11 cellular contexts compared by ENCODE assay signal in genomic region chr15:92889390-92890113, GRCh38. TPM values are rescaled to one million over a fixed set of nuclear protein-coding genes. Genes with fewer than 3 reads are reported as not detected.
DNase-seq lines count a peak whose midpoint lies in the region; ATAC-seq and TF ChIP-seq lines count a peak whose summit lies in the region.
"Had no signal": no experiment of that assay in that cellular context is flagged by ENCODE, and none has a peak within 500 bp of the region (broad histone marks: within the 10 kb centered on the region; RNA-seq: fewer than 3 reads in every experiment).

No MANE protein-coding gene starts in this region.

- no peaks in the 10 kb centered on the region for H3K9me3 ChIP-seq in CD8-positive, alpha-beta memory T cell (ENCODE audit: low read length)
- H3K9me3 ChIP-seq in MM.1S (replicated peaks; ENCODE audit: insufficient read depth, low read length) (no peaks in the 10 kb centered on the region), breast epithelium (no peaks in the 10 kb centered on the region), neutrophil (no peaks in the 10 kb centered on the region)

- no peaks in the 10 kb centered on the region for H3K27me3 ChIP-seq in CD8-positive, alpha-beta memory T cell (ENCODE audit: insufficient read depth, low read length, poor library complexity, severe bottlenecking)
- H3K27me3 ChIP-seq in MM.1S (replicated peaks; ENCODE audit: insufficient read depth, low read length) (no peaks in the 10 kb centered on the region), breast epithelium (no peaks in the 10 kb centered on the region), neutrophil (no peaks in the 10 kb centered on the region)

- TF ChIP-seq POLR2A in breast epithelium (IDR thresholded peaks at IDR 0.05) = no peak

- H3K27ac Mint-ChIP-seq in CD8-positive, alpha-beta memory T cell = peak overlapping the region; percentile 56 to 87 (median 82)

- H3K9me2 ChIP-seq in MM.1S (replicated peaks; ENCODE audit: insufficient read depth, low read length) = no peaks in the 10 kb centered on the region

- no peak overlapping the region for H3K9ac ChIP-seq in MM.1S (ENCODE audit: low read length)

- intact Hi-C loops in breast epithelium (cut with DNase I; ENCODE audit: low total_unique reads) = no loop called here

- peaks cover 76 to 97% (median 93%) of the 10 kb centered on the region in 3 donors for H3K4me1 Mint-ChIP-seq in CD8-positive, alpha-beta memory T cell

- peaks cover 51% of the 10 kb centered on the region for H3K36me3 ChIP-seq in CD8-positive, alpha-beta memory T cell (ENCODE audit: insufficient read depth, low read length)
- H3K36me3 ChIP-seq in MM.1S (replicated peaks; ENCODE audit: insufficient read depth, low read length) (peaks cover 38% of the 10 kb centered on the region), breast epithelium (peaks cover 7% of the 10 kb centered on the region), neutrophil (peaks cover 79% of the 10 kb centered on the region)

- H3K27me3 Mint-ChIP-seq in CD8-positive, alpha-beta memory T cell = peaks cover 0 to 1% of the 10 kb centered on the region in 2 donors

- H3K4me3 ChIP-seq in CD8-positive, alpha-beta memory T cell (ENCODE audit: low read length) = no peak overlapping the region
- H3K4me3 ChIP-seq in MM.1S (ENCODE audit: low read length) = no peak overlapping the region
- no peak overlapping the region for H3K4me3 ChIP-seq in breast epithelium
- H3K4me3 ChIP-seq in neutrophil (ENCODE audit: low read depth in 1 of 2, low read length in 1 of 2) = no peak overlapping the region

- H3K36me3 Mint-ChIP-seq in CD8-positive, alpha-beta memory T cell = peaks cover 20 to 87% (median 35%) of the 10 kb centered on the region in 3 donors

- H3K4me1 ChIP-seq in CD8-positive, alpha-beta memory T cell (ENCODE audit: insufficient read depth, low read length) = peaks cover 85% of the 10 kb centered on the region
- H3K4me1 ChIP-seq in MM.1S (ENCODE audit: low read length) (peaks cover 24% of the 10 kb centered on the region), breast epithelium (peaks cover 0 to 4% of the 10 kb centered on the region in 2 donors), neutrophil (ENCODE audit: control insufficient read depth in 1 of 2, insufficient read depth in 1 of 2, low read depth in 1 of 2, low read length in 1 of 2) (peaks cover 44 to 58% of the 10 kb centered on the region in 2 experiments)

- CTCF ChIA-PET in CD8-positive, alpha-beta memory T cell (lab: Charles Lee) = interaction anchor here (0.6 to 2.3 kb wide), 5 partner anchors 11 to 95 kb away, joined by 3 to 10 read pairs (median 4); partner anchors contain the start of gene CHD2

- no peak overlapping the region for H3K27ac ChIP-seq in CD8-positive, alpha-beta memory T cell (ENCODE audit: low read depth, low read length)
- H3K27ac ChIP-seq in MM.1S (ENCODE audit: low read length) (no peak overlapping the region), breast epithelium (peak overlapping the region; percentile 54 to 100), neutrophil (peak overlapping the region; percentile 46)

- H2AFZ ChIP-seq in MM.1S (ENCODE audit: low read length) = no peak overlapping the region

- H3K9me3 Mint-ChIP-seq in CD8-positive, alpha-beta memory T cell = no peaks in the 10 kb centered on the region

- TF ChIP-seq CTCF in MM.1S (IDR thresholded peaks at IDR 0.05; ENCODE audit: low read length) = no peak
- TF ChIP-seq CTCF in breast epithelium (IDR thresholded peaks at IDR 0.05) = no peak
- no peak for TF ChIP-seq CTCF in neutrophil (IDR thresholded peaks at IDR 0.05)

- H3K4me3 Mint-ChIP-seq in CD8-positive, alpha-beta memory T cell = peak overlapping the region; percentile 61 to 80 (median 68)

- no peak for DNase-seq in CD8-positive, alpha-beta memory T cell
- DNase-seq in MM.1S (no peak), breast epithelium (ENCODE audit: low spot score in 2 of 2) (no peak), NCI-H510A treated with DMSO at 0.1 percent for 48 hours (lab: John Stamatoyannopoulos, UW) (no peak)
- DNase-seq: activated gamma-delta T cell; NCI-H1436 treated with DMSO at 0.1 percent for 48 hours; stimulated activated naive CD4-positive, alpha-beta T cell had no signal

- H3K79me2 ChIP-seq in MM.1S (ENCODE audit: low read length) = peaks cover 99% of the 10 kb centered on the region

- H3K4me2 ChIP-seq in MM.1S (ENCODE audit: low read depth, low read length) = peak overlapping the region; percentile 8; the same call in 1 of the 2 replicates

- ATAC-seq in GM19397 (IDR thresholded peaks at IDR 0.05; ENCODE audit: unreplicated experiment) (no peak), HG02571 (IDR thresholded peaks at IDR 0.05; ENCODE audit: unreplicated experiment) (no peak), HG03469 (IDR thresholded peaks at IDR 0.05; ENCODE audit: unreplicated experiment) (no peak)

- POLR2A ChIA-PET in CD8-positive, alpha-beta memory T cell (lab: Charles Lee) = interaction anchor here (1.0 to 10.6 kb wide), 7 partner anchors 9 to 80 kb away, joined by 3 to 455 read pairs (median 5); partner anchors contain the start of gene CHD2

- H4K20me1 ChIP-seq in MM.1S (ENCODE audit: insufficient read depth, low read length) = peaks cover 3% of the 10 kb centered on the region; the same call in 1 of the 2 replicates

- H3F3A ChIP-seq in MM.1S (ENCODE audit: insufficient read depth, low read length) = peaks cover 10% of the 10 kb centered on the region; the same call in 1 of the 2 replicates

RNA-seq across cellular contexts. Expression of gene CHD2, which starts 10.6 kb away (rescaled TPM):
- 100 to 1,000 TPM in 1 of 2 experiments, 10 to 100 TPM in 1; 99.0 to 109 TPM for total RNA-seq in CD8-positive, alpha-beta memory T cell
- 80.3 TPM for polyA plus RNA-seq in CD8-positive, alpha-beta memory T cell
- 100 to 1,000 TPM; 137 to 215 (median 197) TPM for total RNA-seq in breast epithelium

Comparison
In these comparisons a context has a peak if more than half of its experiments do, and no peak if none do; other contexts are left out.
1. H3K27ac ChIP-seq: peak in breast epithelium (2 of 2) and neutrophil (single experiment); none in CD8-positive, alpha-beta memory T cell (single experiment) and MM.1S (single experiment).